In the genomic region with DNA sequence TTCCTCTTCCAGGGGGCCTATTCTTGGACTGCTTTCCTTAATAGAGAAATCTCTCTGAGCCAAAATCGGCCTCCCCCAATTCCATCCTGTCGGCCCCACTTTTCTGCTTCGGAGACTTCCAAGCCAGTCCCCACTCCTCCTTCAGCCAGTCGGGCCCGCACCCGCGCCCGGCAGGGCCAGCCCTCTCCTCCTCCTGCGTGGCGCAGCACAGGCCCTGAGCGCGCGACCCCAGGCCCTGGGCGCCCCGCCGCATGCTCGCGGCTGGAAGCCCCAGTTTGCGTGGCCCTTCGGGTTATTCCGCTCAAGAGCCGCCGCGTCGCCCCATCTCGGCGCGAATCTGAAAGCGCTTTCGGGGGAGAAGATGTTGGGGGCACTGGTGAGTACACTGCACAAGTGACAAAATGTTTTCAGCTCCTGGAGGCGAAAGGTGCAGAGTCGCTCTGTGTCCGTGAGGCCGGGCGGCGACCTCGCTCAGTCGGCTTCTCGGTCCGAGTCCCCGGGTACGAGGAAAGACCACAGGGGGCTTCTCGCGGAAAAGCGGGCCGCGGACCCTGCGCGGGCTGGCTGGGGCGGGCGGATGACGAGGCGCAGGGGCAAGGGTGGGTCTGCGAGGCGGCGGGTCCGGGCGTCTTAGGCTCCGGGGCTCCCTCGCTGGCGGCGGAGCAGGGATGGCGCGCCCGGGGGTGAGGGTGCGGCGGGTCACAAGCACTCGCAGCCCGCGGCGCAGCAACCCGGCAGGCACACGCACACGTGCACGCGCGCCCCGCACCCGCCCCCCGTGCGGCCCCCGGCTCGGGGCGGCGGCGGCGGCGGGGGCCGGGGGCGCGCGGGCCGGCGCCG, we compare ENCODE assay signal across 8 cellular contexts. TPM values are rescaled to one million over a fixed set of nuclear protein-coding genes. Genes with fewer than 3 reads are reported as not detected.
DNase-seq lines count a peak whose midpoint lies in the region; ATAC-seq, FAIRE-seq and TF ChIP-seq lines count a peak whose summit lies in the region.

A gene with protein sequence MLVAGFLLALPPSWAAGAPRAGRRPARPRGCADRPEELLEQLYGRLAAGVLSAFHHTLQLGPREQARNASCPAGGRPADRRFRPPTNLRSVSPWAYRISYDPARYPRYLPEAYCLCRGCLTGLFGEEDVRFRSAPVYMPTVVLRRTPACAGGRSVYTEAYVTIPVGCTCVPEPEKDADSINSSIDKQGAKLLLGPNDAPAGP (plus strand): TSS at position 755 of the 840 bp plus-strand sequence. CDS start 303 bp downstream, outside the sequence.

- 0 out of 2 replicates have a peak within 1 kb of the TSS, but pooled peaks have one; percentile 25 for H3K9ac ChIP-seq in iPS-20b (ENCODE audit: low read depth, low read length)

- peak; percentile 38 for ATAC-seq in GM18498 (IDR thresholded peaks at IDR 0.05; ENCODE audit: unreplicated experiment)
- peak; percentile 12 for ATAC-seq in HG02970 (IDR thresholded peaks at IDR 0.05; ENCODE audit: low FRiP score, unreplicated experiment)
- no peak; the same call in 2 of the 3 replicates for ATAC-seq in RWPE2 (ENCODE audit: low read depth)

- TF ChIP-seq CTCF in RWPE2 (IDR thresholded peaks at IDR 0.05; ENCODE audit: poor library complexity, severe bottlenecking) (no peak), astrocyte of the cerebellum (IDR thresholded peaks at IDR 0.05; ENCODE audit: low read depth, low read length, missing control alignments) (no peak)

- FAIRE-seq in small intestine (lab: Jason Lieb, UNC) (no peak), HTR-8/SVneo (lab: Jason Lieb, UNC) (no peak)

- 1% methylated on average over 58 to 95 of the region's 95 CpGs for WGBS in small intestine, 3 donors

- no peak within 1 kb of the TSS for H3K27ac ChIP-seq in RWPE2 (ENCODE audit: poor library complexity, severe bottlenecking)
- H3K27ac ChIP-seq in iPS-20b (ENCODE audit: low read length), result no peak within 1 kb of the TSS
- peak within 1 kb of the TSS; percentile 22 to 69 for H3K27ac ChIP-seq in small intestine (ENCODE audit: low read depth in 1 of 2, low read length in 1 of 2)

- H3K4me1 ChIP-seq in RWPE2 (ENCODE audit: insufficient read depth, poor library complexity, severe bottlenecking), result no peaks in the 10 kb centered on the region
- H3K4me1 ChIP-seq in iPS-20b (ENCODE audit: insufficient read depth, low read length), result no peaks in the 10 kb centered on the region
- H3K4me1 ChIP-seq in small intestine (ENCODE audit: control insufficient read depth in 2 of 2, insufficient read depth in 1 of 2, low read depth in 1 of 2, low read length in 1 of 2), result no peaks in the 10 kb centered on the region

- DNase-seq in 8988T (peak; percentile 63), RWPE2 (ENCODE audit: low spot score) (no peak), astrocyte of the cerebellum (ENCODE audit: low read depth) (no peak), small intestine (peak; percentile 33), HTR-8/SVneo (ENCODE audit: insufficient read length, low spot score) (no peak)

- no peaks in the 10 kb centered on the region for H3K9me3 ChIP-seq in RWPE2 (ENCODE audit: severe bottlenecking)
- H3K9me3 ChIP-seq in iPS-20b (ENCODE audit: insufficient read depth, low read depth, low read length), result no peaks in the 10 kb centered on the region
- H3K9me3 ChIP-seq in small intestine (ENCODE audit: control insufficient read depth, low read depth), result no peaks in the 10 kb centered on the region

- in situ Hi-C loops in astrocyte of the cerebellum (cut with HindIII; ENCODE audit: low sequenced_read_pairs), result loop anchor here (25.0 kb wide), 1 partner anchor 516 kb away; the partner anchor contains the start of gene GJB2

- H3K4me3 ChIP-seq in RWPE2 (ENCODE audit: severe bottlenecking) (peak within 1 kb of the TSS; percentile 90), astrocyte of the cerebellum (ENCODE audit: low read depth, low read length) (peak within 1 kb of the TSS; percentile 62), iPS-20b (ENCODE audit: low read length) (peak within 1 kb of the TSS; percentile 74), small intestine (ENCODE audit: low read depth in 1 of 2, low read length in 2 of 2) (peak within 1 kb of the TSS; percentile 60 to 66)

- H3K36me3 ChIP-seq in RWPE2 (ENCODE audit: low read depth), result no peaks in the 10 kb centered on the region
- H3K36me3 ChIP-seq in iPS-20b (ENCODE audit: insufficient read depth, low read depth, low read length), result no peaks in the 10 kb centered on the region
- no peaks in the 10 kb centered on the region for H3K36me3 ChIP-seq in small intestine (ENCODE audit: control insufficient read depth in 2 of 2, insufficient read depth in 2 of 2, low read length in 2 of 2)

- H3K27me3 ChIP-seq in RWPE2 (ENCODE audit: insufficient read depth, poor library complexity, severe bottlenecking), result no peaks in the 10 kb centered on the region
- H3K27me3 ChIP-seq in iPS-20b (ENCODE audit: insufficient read depth, low read length), result peaks cover 40% of the 10 kb centered on the region
- peaks cover 0 to 3% of the 10 kb centered on the region in 2 donors for H3K27me3 ChIP-seq in small intestine (ENCODE audit: control insufficient read depth in 2 of 2, insufficient read depth in 2 of 2, low read length in 2 of 2)

RNA-seq across cellular contexts. Expression of the gene that starts here (rescaled TPM):
- 1 to 10 TPM; 1.7 to 2.2 (median 1.8) TPM for polyA plus RNA-seq in small intestine

Comparison
In these comparisons a context has a peak if more than half of its experiments do, and no peak if none do; other contexts are left out.
1. DNase-seq: peak in 8988T (single experiment) and small intestine (single experiment); none in RWPE2 (single experiment), astrocyte of the cerebellum (single experiment) and HTR-8/SVneo (single experiment).
2. H3K27ac ChIP-seq: peak in small intestine (2 of 2); none in RWPE2 (single experiment) and iPS-20b (single experiment).
3. Peak in every context shown above with its lines, with median percentiles within 50 percentile points of each other: H3K4me3 ChIP-seq.